8 cellular contexts compared by ENCODE assay signal in the genomic region with DNA sequence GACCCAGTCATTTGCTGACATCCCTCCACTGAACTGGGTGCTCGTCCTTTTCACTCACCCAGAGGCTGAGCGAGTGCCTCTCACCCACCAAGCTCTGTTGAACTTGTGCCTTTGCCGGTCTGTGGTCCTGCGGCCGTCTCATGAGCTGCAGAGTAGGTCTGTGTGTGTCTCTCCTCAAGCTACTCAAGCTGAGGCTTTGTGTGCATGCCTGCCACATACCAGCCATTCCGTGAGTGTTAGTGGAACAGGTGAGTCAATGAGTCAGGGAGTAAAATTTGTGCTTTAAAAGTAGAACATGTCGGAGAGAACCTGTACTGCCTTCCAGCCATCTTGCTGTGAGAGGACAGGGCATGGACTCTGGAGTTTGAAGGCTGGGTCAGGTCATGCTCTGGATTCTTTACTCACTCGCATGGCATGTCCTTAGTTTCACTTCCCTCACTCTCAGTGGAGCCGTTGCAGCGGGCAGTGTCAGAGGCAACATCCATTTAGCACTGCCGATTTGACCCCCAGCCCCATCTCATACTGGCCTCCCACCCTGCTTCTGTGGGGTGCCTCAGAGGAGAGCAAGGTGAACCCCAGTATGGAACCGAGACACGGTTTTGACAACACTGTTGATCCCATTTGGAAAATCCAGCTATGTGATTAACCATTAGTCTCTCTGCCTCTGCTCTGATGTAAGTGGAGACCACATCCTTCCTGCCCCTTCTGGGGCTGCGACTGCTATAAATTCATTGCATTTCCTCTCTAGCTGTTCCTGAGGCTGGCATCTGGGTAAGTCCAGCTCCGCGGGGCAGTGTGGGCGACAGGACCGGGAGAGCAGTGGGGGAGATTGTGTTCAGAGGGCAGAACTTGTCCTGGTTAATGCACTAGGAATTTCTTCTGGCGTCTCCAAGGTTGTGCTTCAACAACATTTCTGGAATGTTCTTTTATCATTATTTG. TPM values are rescaled to one million over a fixed set of nuclear protein-coding genes. Genes with fewer than 3 reads are reported as not detected.
A peak's percentile ranks its signal among the peaks of the same experiment; 100 is the strongest.
DNase-seq lines count a peak whose midpoint lies in the region; ATAC-seq and TF ChIP-seq lines count a peak whose summit lies in the region.

A gene (plus strand): TSS at position 751 of the 939 bp plus-strand sequence. CDS start 2,628 bp downstream, outside the sequence.

- DNase-seq in NOMO-1 treated with DMSO at 0.1 percent for 48 hours (lab: John Stamatoyannopoulos, UW; ENCODE audit: unreplicated experiment) = peak; percentile 87
- DNase-seq in activated T-cell treated with anti-CD3 and anti-CD28 coated beads, Interleukin-2, amount 50 U/mL, for 24 hours = peak; percentile 54
- DNase-seq in right atrium auricular region (ENCODE audit: low spot score) = no peak
- DNase-seq in stimulated activated CD8-positive, alpha-beta memory T cell treated with anti-CD3 and anti-CD28 coated beads, Interleukin-12 subunit alpha, Interleukin-12 subunit beta, amount 100 ng/mL, for 1 hour (ENCODE audit: low read depth) = peak; percentile 24
- no peak for DNase-seq in NCI-H748 treated with DMSO at 0.1 percent for 48 hours (lab: John Stamatoyannopoulos, UW)
- no peak for DNase-seq in H7

- H3K4me3 ChIP-seq in right atrium auricular region (peak within 1 kb of the TSS; percentile 21 to 26), H7 (ENCODE audit: insufficient read depth, low read depth, low read length) (no peak within 1 kb of the TSS)

- H3K9me3 ChIP-seq in right atrium auricular region = no peaks in the 10 kb centered on the region

- no peaks in the 10 kb centered on the region for H3K27me3 Mint-ChIP-seq in activated T-cell treated with anti-CD3 and anti-CD28 coated beads, Interleukin-2, amount 50 U/mL, for 24 hours

- H3K36me3 Mint-ChIP-seq in activated T-cell treated with anti-CD3 and anti-CD28 coated beads, Interleukin-2, amount 50 U/mL, for 24 hours (ENCODE audit: low read depth) = peaks cover 11% of the 10 kb centered on the region

- no peaks in the 10 kb centered on the region for H3K4me1 ChIP-seq in right atrium auricular region

- ATAC-seq in GM21528 (IDR thresholded peaks at IDR 0.05; ENCODE audit: low FRiP score, unreplicated experiment) (peak; percentile 52), GM21515 (IDR thresholded peaks at IDR 0.05; ENCODE audit: unreplicated experiment) (no peak)

- no peak within 1 kb of the TSS for H3K27ac ChIP-seq in right atrium auricular region

- H3K4me3 Mint-ChIP-seq in activated T-cell treated with anti-CD3 and anti-CD28 coated beads, Interleukin-2, amount 50 U/mL, for 24 hours = peak within 1 kb of the TSS; percentile 78

- H3K36me3 ChIP-seq in right atrium auricular region (no peaks in the 10 kb centered on the region), H7 (replicated peaks; ENCODE audit: control insufficient read depth, insufficient read depth, low read length) (no peaks in the 10 kb centered on the region)

- H3K27me3 ChIP-seq in right atrium auricular region (no peaks in the 10 kb centered on the region), H7 (ENCODE audit: control insufficient read depth, insufficient read depth, low read length) (no peaks in the 10 kb centered on the region)

- H3K9me3 Mint-ChIP-seq in activated T-cell treated with anti-CD3 and anti-CD28 coated beads, Interleukin-2, amount 50 U/mL, for 24 hours = no peaks in the 10 kb centered on the region

- peak within 1 kb of the TSS; percentile 72 for H3K27ac Mint-ChIP-seq in activated T-cell treated with anti-CD3 and anti-CD28 coated beads, Interleukin-2, amount 50 U/mL, for 24 hours

- peaks cover 58% of the 10 kb centered on the region for H3K4me1 Mint-ChIP-seq in activated T-cell treated with anti-CD3 and anti-CD28 coated beads, Interleukin-2, amount 50 U/mL, for 24 hours (ENCODE audit: low read depth)

- TF ChIP-seq CTCF in right atrium auricular region (IDR thresholded peaks at IDR 0.05) = no peak

RNA-seq across cellular contexts. Expression of the gene that starts here (rescaled TPM):
- 1 to 10 TPM; 1.0 to 1.3 TPM for total RNA-seq in right atrium auricular region
- 0.55 and 1.4 TPM in 2 replicates for total RNA-seq in H7 (2014; rRNA removed; shearing (Covaris generic))

Comparison
In these comparisons a context has a peak if more than half of its experiments do, and no peak if none do; other contexts are left out.
1. DNase-seq: peak in NOMO-1 treated with DMSO at 0.1 percent for 48 hours (single experiment), activated T-cell treated with anti-CD3 and anti-CD28 coated beads, Interleukin-2, amount 50 U/mL, for 24 hours (single experiment) and stimulated activated CD8-positive, alpha-beta memory T cell treated with anti-CD3 and anti-CD28 coated beads, Interleukin-12 subunit alpha, Interleukin-12 subunit beta, amount 100 ng/mL, for 1 hour (single experiment); none in right atrium auricular region (single experiment), NCI-H748 treated with DMSO at 0.1 percent for 48 hours (single experiment) and H7 (single experiment).